In the genomic region with DNA sequence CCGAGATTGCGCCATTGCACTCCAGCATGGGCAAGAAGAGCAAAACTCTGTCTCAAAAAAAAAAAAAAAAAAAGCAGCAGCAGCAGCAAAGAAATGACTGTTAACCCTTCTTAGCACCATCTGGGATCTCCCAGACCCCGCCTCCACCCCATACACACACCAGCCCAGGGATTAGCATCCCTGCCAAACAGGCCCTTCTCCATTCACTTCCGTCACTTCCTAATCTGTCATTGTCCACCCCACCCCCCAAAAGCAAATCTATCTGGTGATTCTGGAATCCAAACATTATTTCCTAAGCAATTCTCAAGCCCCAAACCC, we compare ENCODE assay signal across 1 cellular context.
TF ChIP-seq lines count a peak whose summit lies in the region.

No MANE protein-coding gene starts in this region.

TF ChIP-seq in K562, 482 proteins besides CTCF, POLR2A, EP300 and RAD21:
- TF ChIP-seq NCOA1 (IDR thresholded peaks at IDR 0.05; ENCODE audit: low read depth) (no peak), MXI1 (IDR thresholded peaks at IDR 0.05; ENCODE audit: low read depth, low read length) (no peak), NR1H2 (CRISPR knock-in tag; IDR thresholded peaks at IDR 0.05) (no peak), FIP1L1 (IDR thresholded peaks at IDR 0.05; ENCODE audit: low read depth, low read length, poor library complexity, severe bottlenecking) (no peak), HMGN3 (IDR thresholded peaks at IDR 0.05; ENCODE audit: borderline replicate concordance, extremely low read depth, insufficient read length, low read depth, low read length) (no peak), XRCC5 (IDR thresholded peaks at IDR 0.05; ENCODE audit: low read depth, low read length) (no peak), MIER1 (IDR thresholded peaks at IDR 0.05; ENCODE audit: low read depth) (no peak), TCF3 (CRISPR knock-in tag; IDR thresholded peaks at IDR 0.05) (no peak), SFPQ (IDR thresholded peaks at IDR 0.05; ENCODE audit: low read depth, low read length) (no peak), SPI1 (IDR thresholded peaks at IDR 0.05; ENCODE audit: borderline replicate concordance, low read depth, low read length) (no peak), NR2C1 (IDR thresholded peaks at IDR 0.05) (no peak), NR2C1 (tag; IDR thresholded peaks at IDR 0.05) (no peak)
